In the genomic region with DNA sequence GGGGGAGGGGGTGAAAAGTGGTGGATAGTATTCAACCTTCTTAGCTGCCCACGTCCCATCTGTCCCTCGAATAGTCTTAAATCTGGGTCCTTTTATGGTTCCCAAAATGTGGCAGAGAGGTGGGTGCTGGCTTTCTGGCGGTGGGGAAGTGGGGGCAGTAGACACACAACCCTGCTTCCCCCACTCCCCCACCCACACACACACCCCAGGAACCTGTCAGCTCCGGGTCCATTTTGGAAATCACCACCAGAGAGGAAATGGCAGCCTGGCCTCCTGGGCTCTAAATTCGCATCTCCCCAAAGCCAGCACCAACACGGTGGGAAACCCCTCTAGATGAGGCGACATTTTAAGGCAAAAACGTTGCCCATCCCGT, we compare ENCODE assay signal across 13 cellular contexts. TPM values are rescaled to one million over a fixed set of nuclear protein-coding genes. Genes with fewer than 3 reads are reported as not detected.
A peak's percentile ranks its signal among the peaks of the same experiment; 100 is the strongest.
DNase-seq lines count a peak whose midpoint lies in the region; ATAC-seq, FAIRE-seq and TF ChIP-seq lines count a peak whose summit lies in the region.
"Had no signal": no experiment of that assay in that cellular context is flagged by ENCODE, and none has a peak within 500 bp of the region (broad histone marks: within the 10 kb centered on the region; RNA-seq: fewer than 3 reads in every experiment).

No MANE protein-coding gene starts in this region.

- H4K20me1 ChIP-seq in IMR-90 (ENCODE audit: insufficient read depth, low read length) (no peaks in the 10 kb centered on the region), H1 (replicated peaks in 1 of 2; ENCODE audit: control insufficient read depth in 1 of 2, insufficient read depth in 2 of 2, low read length in 2 of 2) (no peaks in the 10 kb centered on the region)

- H4K8ac ChIP-seq in IMR-90 (ENCODE audit: low read depth in 2 of 2, low read length in 2 of 2) (no peak overlapping the region), H1 (ENCODE audit: extremely low read depth, insufficient read depth, low read length) (peak overlapping the region; percentile 7; the same call in 1 of the 2 replicates)

- 0% methylated on average over 4 of the region's 9 CpGs; no CpG with 5 or more reads in 1 of the 2 experiments for WGBS in IMR-90 (ENCODE audit: extremely low coverage in 2 of 2, insufficient read length in 1 of 2), 2 experiments
- WGBS in H1 (ENCODE audit: extremely low coverage in 1 of 2, insufficient coverage in 1 of 2, insufficient read length in 1 of 2, insufficient replicate concordance in 2 of 2, low coverage in 1 of 2, low lambda C conversion rate in 2 of 2, missing lambda C conversion rate in 1 of 2), 2 experiments, result 21% methylated on average over 9 of the region's 9 CpGs; no CpG with 5 or more reads in 1 of the 2 experiments

- TF ChIP-seq EP300 in H1 (IDR thresholded peaks at IDR 0.05; ENCODE audit: borderline replicate concordance in 1 of 2, low read depth in 2 of 2, low read length in 2 of 2), result no peak

- H2BK5ac ChIP-seq in IMR-90 (ENCODE audit: low read depth, low read length, poor library complexity, severe bottlenecking) (no peak overlapping the region), H1 (ENCODE audit: low read depth, low read length) (no peak overlapping the region)

- H2AFZ ChIP-seq in IMR-90 (replicated peaks; ENCODE audit: low read length, poor library complexity), result peak overlapping the region; percentile 92
- H2AFZ ChIP-seq in H1 (ENCODE audit: low read length), result no peak overlapping the region

- H3K27ac ChIP-seq in IMR-90 (ENCODE audit: insufficient read depth, low read length), result no peak overlapping the region
- H3K27ac ChIP-seq in H1 (ENCODE audit: low read depth, low read length), result no peak overlapping the region
- H3K27ac ChIP-seq: SJCRH30 had no signal

- H3K4ac ChIP-seq in IMR-90 (ENCODE audit: low read depth, low read length), result no peak overlapping the region; the same call in 1 of the 2 replicates
- no peak overlapping the region for H3K4ac ChIP-seq in H1 (replicated peaks; ENCODE audit: insufficient read length, low read depth, low read length)

- no peaks in the 10 kb centered on the region for H3K79me2 ChIP-seq in H1 (ENCODE audit: control insufficient read depth in 1 of 2, insufficient read depth in 2 of 2, low read length in 2 of 2)

- TF ChIP-seq CTCF in IMR-90 (conservative IDR thresholded peaks at IDR 0.05; ENCODE audit: low read depth, low read length), result no peak
- TF ChIP-seq CTCF in H1 (IDR thresholded peaks at IDR 0.05; ENCODE audit: control extremely low read depth in 1 of 3, insufficient read depth in 1 of 3, low read depth in 1 of 3, low read length in 3 of 3), result no peak
- no peak for TF ChIP-seq CTCF in osteocyte (IDR thresholded peaks at IDR 0.05)

- peaks cover 28% of the 10 kb centered on the region for H3K4me1 Mint-ChIP-seq in osteocyte (ENCODE audit: unreplicated experiment)

- H3K27me3 Mint-ChIP-seq in osteocyte (ENCODE audit: unreplicated experiment), result peaks cover 13% of the 10 kb centered on the region

- CTCF ChIA-PET in IMR-90 (lab: Yijun Ruan, JAX), result no interaction called here
- CTCF ChIA-PET in H1 (lab: Charles Lee; ENCODE audit: partially characterized antibody), result interaction anchor here (1.3 kb wide), 2 partner anchors 9 to 32 kb away, joined by 3 read pairs; partner anchors contain the start of gene TRRAP

- no peak overlapping the region for H2BK20ac ChIP-seq in IMR-90 (ENCODE audit: low read depth, low read length)
- no peak overlapping the region for H2BK20ac ChIP-seq in H1 (ENCODE audit: low read length)

- in situ Hi-C loops in IMR-90 (cut with MboI; ENCODE audit: low sequenced_read_pairs), result no loop called here

- ATAC-seq in IMR-90 (ENCODE audit: low read depth) (no peak), HG02884 (IDR thresholded peaks at IDR 0.05; ENCODE audit: unreplicated experiment) (no peak)

- no peak overlapping the region for H4K5ac ChIP-seq in IMR-90 (ENCODE audit: low read depth, low read length)
- no peak overlapping the region for H4K5ac ChIP-seq in H1 (ENCODE audit: insufficient read length, low read depth, low read length)

- no peak overlapping the region for H2AK9ac ChIP-seq in IMR-90 (replicated peaks; ENCODE audit: low read depth, low read length, poor library complexity)

- no peak overlapping the region for H3K27ac Mint-ChIP-seq in osteocyte (ENCODE audit: unreplicated experiment)

- H3K79me1 ChIP-seq in IMR-90 (ENCODE audit: low read depth in 1 of 2, low read length in 2 of 2) (peaks cover 0 to 3% of the 10 kb centered on the region in 2 experiments; a peak in 1 of 4 replicates), H1 (ENCODE audit: low read depth, low read length) (no peaks in the 10 kb centered on the region)

- no peak overlapping the region; the same call in 1 of the 2 replicates for H2BK12ac ChIP-seq in H1 (ENCODE audit: low read depth, low read length)

- POLR2A ChIA-PET in IMR-90 (lab: Charles Lee; ENCODE audit: unreplicated experiment) (no interaction called here), H1 (lab: Charles Lee; ENCODE audit: partially characterized antibody) (no interaction called here)

- no peaks in the 10 kb centered on the region for H3K9me3 ChIP-seq in IMR-90 (ENCODE audit: control insufficient read depth, insufficient read depth, low read length)
- no peaks in the 10 kb centered on the region for H3K9me3 ChIP-seq in H1 (ENCODE audit: insufficient read depth in 2 of 2, low read depth in 1 of 2, low read length in 1 of 2)
- H3K9me3 ChIP-seq: A549, SJCRH30 had no signal

- TF ChIP-seq RAD21 in IMR-90 (IDR thresholded peaks at IDR 0.05; ENCODE audit: low read length) (no peak), H1 (IDR thresholded peaks at IDR 0.05 in 1 of 2, conservative IDR thresholded peaks at IDR 0.05 in 1 of 2; ENCODE audit: low read depth in 2 of 2, low read length in 2 of 2) (no peak)

- H3K4me3 ChIP-seq in IMR-90 (ENCODE audit: insufficient read depth, low read depth, low read length), result peak overlapping the region; percentile 62; the same call in 1 of the 2 replicates
- H3K4me3 ChIP-seq in H1 (ENCODE audit: extremely low read depth in 1 of 4, insufficient read depth in 2 of 4, low read depth in 3 of 4, low read length in 4 of 4), result peak overlapping the region; percentile 47 to 73 (median 54); a peak in 7 of 8 replicates
- H3K4me3 ChIP-seq: SJCRH30 had no signal

- no peak for FAIRE-seq in H1 (lab: Jason Lieb, UNC)
- FAIRE-seq: A549, endometrium had no signal

- H3K36me3 Mint-ChIP-seq in osteocyte (ENCODE audit: unreplicated experiment), result no peaks in the 10 kb centered on the region

- dilution Hi-C loops in IMR-90 (cut with HindIII; ENCODE audit: low sequenced_read_pairs, unreplicated experiment), result no loop called here

- peaks cover 9% of the 10 kb centered on the region for H3K9me1 ChIP-seq in IMR-90 (ENCODE audit: insufficient read depth, low read length)

- H3K14ac ChIP-seq in IMR-90 (replicated peaks; ENCODE audit: low read depth, low read length), result no peak overlapping the region
- H3K14ac ChIP-seq in H1 (ENCODE audit: insufficient read length), result no peak overlapping the region

- no peak overlapping the region; the same call in 1 of the 2 replicates for H3K4me2 ChIP-seq in IMR-90 (ENCODE audit: low read depth, low read length)
- H3K4me2 ChIP-seq in H1 (ENCODE audit: insufficient read depth in 1 of 2, low read depth in 2 of 2, low read length in 2 of 2), result peak overlapping the region; percentile 60 to 87

- H3K4me1 ChIP-seq in IMR-90 (ENCODE audit: control insufficient read depth, insufficient read depth, low read length), result peaks cover 10% of the 10 kb centered on the region
- peaks cover 0 to 14% (median 7%) of the 10 kb centered on the region in 4 experiments; a peak in 5 of 7 replicates for H3K4me1 ChIP-seq in H1 (replicated peaks in 1 of 4; ENCODE audit: control insufficient read depth in 3 of 4, insufficient read depth in 4 of 4, low read length in 3 of 4)

- H2BK120ac ChIP-seq in IMR-90 (ENCODE audit: low read depth, low read length) (no peak overlapping the region), H1 (replicated peaks; ENCODE audit: low read depth, low read length) (no peak overlapping the region)

- H3K36me3 ChIP-seq in IMR-90 (ENCODE audit: control insufficient read depth, insufficient read depth, low read length) (no peaks in the 10 kb centered on the region), H1 (ENCODE audit: control insufficient read depth in 2 of 4, insufficient read depth in 4 of 4, low read length in 3 of 4) (no peaks in the 10 kb centered on the region)
- H3K36me3 ChIP-seq: SJCRH30 had no signal

- peak; percentile 41 to 58 for DNase-seq in NCI-H524 (lab: John Stamatoyannopoulos, UW)
- no peak for DNase-seq in NCI-H524 treated with DMSO at 0.1 percent for 48 hours (lab: John Stamatoyannopoulos, UW)
- no peak for DNase-seq in IMR-90
- DNase-seq in H1 (ENCODE audit: low read depth in 1 of 2, low spot score in 2 of 2), result no peak
- no peak for DNase-seq in osteocyte (ENCODE audit: extremely low spot score, unreplicated experiment)
- no peak for DNase-seq in NCI-H2081 (lab: John Stamatoyannopoulos, UW)
- DNase-seq in AML-193 (lab: John Stamatoyannopoulos, UW), result no peak
- DNase-seq: GF-D8, KBM-7, SJCRH30 had no signal

- TF ChIP-seq POLR2A in IMR-90 (IDR thresholded peaks at IDR 0.05; ENCODE audit: low read depth, low read length) (no peak), H1 (IDR thresholded peaks at IDR 0.05; ENCODE audit: control extremely low read depth in 1 of 2, low read depth in 2 of 2, low read length in 2 of 2) (no peak)

- BruUV-seq in IMR-90 (replicated peaks; lab: Mats Ljungman, UMichigan), result no TSS peak

- no peaks in the 10 kb centered on the region for H3K9me3 Mint-ChIP-seq in osteocyte (ENCODE audit: unreplicated experiment)

- H3K9ac ChIP-seq in IMR-90 (ENCODE audit: low read depth, low read length) (no peak overlapping the region), H1 (replicated peaks in 1 of 4; ENCODE audit: extremely low read depth in 1 of 4, low read depth in 3 of 4, low read length in 3 of 4) (no peak overlapping the region)

- H2BK15ac ChIP-seq in IMR-90 (ENCODE audit: low read depth, low read length) (no peak overlapping the region), H1 (ENCODE audit: low read length) (no peak overlapping the region)

- peak overlapping the region; percentile 89 for H3K23ac ChIP-seq in IMR-90 (ENCODE audit: low read depth, low read length)
- H3K23ac ChIP-seq in H1 (ENCODE audit: insufficient read length), result no peak overlapping the region

- H4K91ac ChIP-seq in IMR-90 (ENCODE audit: insufficient read depth, low read depth, low read length), result no peak overlapping the region
- no peak overlapping the region for H4K91ac ChIP-seq in H1 (replicated peaks; ENCODE audit: insufficient read length, low read length)

- H3K56ac ChIP-seq in IMR-90 (ENCODE audit: extremely low read depth, insufficient read depth, low read length), result no peak overlapping the region
- H3K56ac ChIP-seq in H1 (replicated peaks; ENCODE audit: insufficient read length, low read depth, low read length), result no peak overlapping the region

- H3K27me3 ChIP-seq in IMR-90 (ENCODE audit: control insufficient read depth, insufficient read depth, low read length), result peaks cover 12% of the 10 kb centered on the region
- peaks cover 8 to 31% (median 22%) of the 10 kb centered on the region in 4 experiments for H3K27me3 ChIP-seq in H1 (replicated peaks in 1 of 4; ENCODE audit: control insufficient read depth in 3 of 4, extremely low read depth in 1 of 4, insufficient read depth in 3 of 4, low read length in 3 of 4)

- H2AK5ac ChIP-seq in IMR-90 (ENCODE audit: low read depth, low read length) (0 out of 2 replicates have a peak overlapping the region, but pooled peaks have one; percentile 35), H1 (ENCODE audit: low read depth, low read length) (no peak overlapping the region)

- peak overlapping the region; percentile 47 for H3K4me3 Mint-ChIP-seq in osteocyte (ENCODE audit: unreplicated experiment)

- H3K18ac ChIP-seq in IMR-90 (ENCODE audit: low read depth, low read length) (no peak overlapping the region), H1 (ENCODE audit: extremely low read depth, low read length) (no peak overlapping the region)

- intact Hi-C loops in IMR-90 (cut with micrococcal nuclease), result no loop called here

- peaks cover 11% of the 10 kb centered on the region; the same call in 1 of the 2 replicates for H3K23me2 ChIP-seq in H1 (ENCODE audit: low read depth, low read length)

RNA-seq across cellular contexts. Expression of gene TMEM130, which starts 0.8 kb away (rescaled TPM):
- 1.1 and 1.4 TPM in 2 replicates for total RNA-seq in IMR-90 (2012; rRNA removed)
- 13.5 and 14.8 TPM in 2 replicates for polyA plus RNA-seq in IMR-90 (2012; rRNA removed)
- polyA plus RNA-seq in IMR-90 (2012; cell fraction: cytosol; rRNA removed), result 17.4 and 22.2 TPM in 2 replicates
- polyA plus RNA-seq in IMR-90 (2012; cell fraction: nucleus; rRNA removed; ENCODE audit: low replicate concordance), result 14.2 and 24.0 TPM in 2 replicates
- 2.9 and 3.7 TPM in 2 replicates for total RNA-seq in H1 (2021; fragmentation: NEBNext Ultra II Directional; extraction: Animal tissue kit (Norgen Biotek cat#: 25700))
- polyA plus RNA-seq in H1 (2011; rRNA removed), result 6.6 and 14.0 TPM in 2 replicates
- 4.1 TPM for polyA plus RNA-seq in H1 (2011; cell fraction: cytosol; rRNA removed)
- polyA plus RNA-seq in H1 (2011; cell fraction: nucleus; rRNA removed), result 6.3 TPM
- 2.0 to 4.6 TPM (median 3.0 TPM) in 4 replicates for polyA plus RNA-seq in H1 (2012, experiment 1 of 2)
- polyA plus RNA-seq in H1 (2012, experiment 2 of 2), result 1.3 TPM
- polyA plus RNA-seq in H1 (2013, experiment 1 of 2), result 4.0 TPM
- polyA plus RNA-seq in H1 (2013, experiment 2 of 2), result 4.9 TPM
- 1.2 and 1.9 TPM in 2 replicates for polyA minus RNA-seq in H1 (2011; rRNA and poly(A)+ RNA removed)
- 4.0 TPM for polyA minus RNA-seq in H1 (2011; cell fraction: cytosol; rRNA and poly(A)+ RNA removed)
- 1.1 TPM for polyA minus RNA-seq in H1 (2011; cell fraction: nucleus; rRNA and poly(A)+ RNA removed)
- 1.5 and 1.7 TPM in 2 replicates for total RNA-seq in osteocyte
- total RNA-seq: SJCRH30 had no signal

RNA-seq across cellular contexts. Expression of gene TRRAP, which starts 9.3 kb away (rescaled TPM):
- total RNA-seq in IMR-90 (2012; rRNA removed), result 12.5 TPM in 2 replicates
- 18.1 and 18.8 TPM in 2 replicates for polyA plus RNA-seq in IMR-90 (2012; rRNA removed)
- polyA plus RNA-seq in IMR-90 (2012; cell fraction: cytosol; rRNA removed), result 10.8 and 13.2 TPM in 2 replicates
- polyA plus RNA-seq in IMR-90 (2012; cell fraction: nucleus; rRNA removed; ENCODE audit: low replicate concordance), result 28.4 and 30.9 TPM in 2 replicates
- 48.6 and 53.3 TPM in 2 replicates for total RNA-seq in H1 (2021; fragmentation: NEBNext Ultra II Directional; extraction: Animal tissue kit (Norgen Biotek cat#: 25700))
- 21.7 and 29.7 TPM in 2 replicates for polyA plus RNA-seq in H1 (2011; rRNA removed)
- 17.7 TPM for polyA plus RNA-seq in H1 (2011; cell fraction: cytosol; rRNA removed)
- polyA plus RNA-seq in H1 (2011; cell fraction: nucleus; rRNA removed), result 52.9 TPM
- polyA plus RNA-seq in H1 (2012, experiment 1 of 2), result 24.3 to 29.8 TPM (median 26.7 TPM) in 4 replicates
- 4.2 TPM for polyA plus RNA-seq in H1 (2012, experiment 2 of 2)
- polyA plus RNA-seq in H1 (2013, experiment 1 of 2), result 16.4 TPM
- 14.9 TPM for polyA plus RNA-seq in H1 (2013, experiment 2 of 2)
- polyA minus RNA-seq in H1 (2011; rRNA and poly(A)+ RNA removed), result 62.3 and 75.5 TPM in 2 replicates
- 47.8 TPM for polyA minus RNA-seq in H1 (2011; cell fraction: cytosol; rRNA and poly(A)+ RNA removed)
- polyA minus RNA-seq in H1 (2011; cell fraction: nucleus; rRNA and poly(A)+ RNA removed), result 65.2 TPM
- 48.5 and 56.0 TPM in 2 replicates for total RNA-seq in osteocyte

Comparison
In these comparisons a context has a peak if more than half of its experiments do, and no peak if none do; other contexts are left out.
1. DNase-seq: peak in NCI-H524 (2 of 2); none in NCI-H524 treated with DMSO at 0.1 percent for 48 hours (single experiment), IMR-90 (single experiment), H1 (0 of 2), osteocyte (single experiment), NCI-H2081 (0 of 2) and AML-193 (0 of 2).